Comparison of ENCODE assay signal across 25 cellular contexts in the genomic region with DNA sequence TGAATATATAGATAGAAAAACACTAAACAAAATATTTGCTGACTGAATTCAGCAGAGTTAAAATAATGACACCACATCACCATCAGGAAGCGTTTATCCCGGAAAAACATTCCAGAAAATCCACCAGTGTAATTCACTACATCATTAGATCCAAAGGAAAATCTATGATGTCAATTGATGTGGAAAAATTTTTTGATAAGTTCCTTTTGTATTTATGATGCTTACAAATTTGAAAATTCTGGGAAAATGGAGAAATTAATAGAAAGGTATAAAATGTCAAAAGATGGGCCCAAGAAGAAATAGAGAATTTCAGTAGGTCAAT. TPM values are rescaled to one million over a fixed set of nuclear protein-coding genes. Genes with fewer than 3 reads are reported as not detected.
"Had no signal": no experiment of that assay in that cellular context is flagged by ENCODE, and none has a peak within 500 bp of the region (broad histone marks: within the 10 kb centered on the region; RNA-seq: fewer than 3 reads in every experiment).

No MANE protein-coding gene starts in this region.

- H3K27ac ChIP-seq: lower lobe of right lung, spleen had no signal

- DNase-seq: activated CD4-positive, alpha-beta T cell treated with anti-CD3 and anti-CD28 coated beads for 4 hours; activated CD4-positive, alpha-beta T cell treated with anti-CD3 and anti-CD28 coated beads, Interleukin-2, amount 50 U/mL, for 48 hours; activated CD4-positive, CD25-positive, alpha-beta regulatory T cell; activated CD8-positive, alpha-beta memory T cell treated with anti-CD3 and anti-CD28 coated beads, Interleukin-2, amount 50 U/mL, for 48 hours; activated naive CD4-positive, alpha-beta T cell; activated T-cell treated with anti-CD3 and anti-CD28 coated beads, Interleukin-2, amount 50 U/mL, for 4 hours; amniotic stem cell; cerebellar nuclear complex; effector CD4-positive, alpha-beta T cell; lower lobe of right lung; naive B cell; nucleus accumbens; sigmoid colon; spleen; stimulated activated CD4-positive, alpha-beta T cell treated with anti-CD3 and anti-CD28 coated beads, Interleukin-4, amount 100 ng/mL, for 1 hour; stimulated activated naive CD4-positive, alpha-beta T cell treated with Interleukin-2 at 50 U/mL for 16 hours had no signal

- H3K27me3 ChIP-seq: heart left ventricle, sigmoid colon, tibial nerve had no signal

- ATAC-seq: activated T-cell treated with anti-CD3 and anti-CD28 coated beads, Interleukin-2, amount 50 U/mL, for 4 hours; lower lobe of right lung had no signal

- H3K9me3 ChIP-seq: heart left ventricle, lower lobe of right lung, sigmoid colon, spleen, tibial nerve had no signal

- H3K4me3 ChIP-seq: heart left ventricle, lower lobe of right lung, sigmoid colon, spleen, tibial nerve had no signal

- H3K36me3 ChIP-seq: heart left ventricle, lower lobe of right lung, sigmoid colon, spleen, tibial nerve had no signal

RNA-seq across cellular contexts. Expression of a gene that starts 7.9 kb away (rescaled TPM):
- total RNA-seq: activated CD8-positive, alpha-beta memory T cell treated with anti-CD3 and anti-CD28 coated beads for 36 hours; activated T-helper 2 cell treated with anti-CD3 and anti-CD28 coated beads, Interferon-gamma antibody, Interleukin-2, Interleukin-4, amounts not matched to agents 10 μg/mL and 5 μg/mL and 100 μg/mL, durations not matched to agents 14 hours and 24 hours and 36 hours; epithelial cell of proximal tubule; frontal cortex; urinary bladder had no signal
- polyA plus RNA-seq: keratinocyte, neural cell had no signal

RNA-seq across cellular contexts. Expression of a gene that starts 38.4 kb away (rescaled TPM):
- total RNA-seq: epithelial cell of proximal tubule, frontal cortex had no signal
- polyA plus RNA-seq: keratinocyte, neural cell had no signal
